ENCODE assay signal across 14 cellular contexts in the genomic region with DNA sequence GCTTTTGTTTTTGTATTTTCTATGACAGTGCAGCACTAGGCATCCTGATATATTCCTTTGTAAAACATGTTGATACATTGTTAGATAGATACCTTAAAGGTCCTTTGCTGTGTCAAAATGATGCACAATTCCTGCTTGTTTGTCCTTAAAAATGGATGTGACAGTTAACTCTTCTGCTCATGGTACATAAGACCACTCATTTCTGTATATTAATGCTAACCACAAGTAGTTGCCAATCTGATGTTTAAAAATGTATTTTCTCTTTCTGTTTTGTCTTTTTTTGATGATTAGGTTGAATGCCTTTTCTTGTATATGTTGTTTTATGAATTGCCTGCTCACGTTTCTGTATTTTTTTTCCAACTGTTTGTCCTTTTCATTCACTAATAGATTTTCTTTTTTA. TPM values are rescaled to one million over a fixed set of nuclear protein-coding genes. Genes with fewer than 3 reads are reported as not detected.
A peak's percentile ranks its signal among the peaks of the same experiment; 100 is the strongest.
DNase-seq lines count a peak whose midpoint lies in the region; ATAC-seq, FAIRE-seq and TF ChIP-seq lines count a peak whose summit lies in the region.
"Had no signal": no experiment of that assay in that cellular context is flagged by ENCODE, and none has a peak within 500 bp of the region (broad histone marks: within the 10 kb centered on the region; RNA-seq: fewer than 3 reads in every experiment).

No MANE protein-coding gene starts in this region.

- CTCF ChIA-PET in T-cell (lab: Charles Lee), result no interaction called here

- peak overlapping the region; percentile 51 for H3K4me3 ChIP-seq in GM12865 (ENCODE audit: low read depth, low read length)
- H3K4me3 ChIP-seq: cardiac muscle cell had no signal

- ATAC-seq in T-cell (replicated peaks in 1 of 4), result no peak
- ATAC-seq in effector memory CD8-positive, alpha-beta T cell (replicated peaks), result no peak
- no peak for ATAC-seq in HG03460 (IDR thresholded peaks at IDR 0.05; ENCODE audit: unreplicated experiment)

- peak overlapping the region; percentile 59 to 72 (median 68) for H3K4me3 Mint-ChIP-seq in T-cell
- peak overlapping the region; percentile 79 to 92 for H3K4me3 Mint-ChIP-seq in effector memory CD8-positive, alpha-beta T cell

- no peaks in the 10 kb centered on the region for H3K9me3 Mint-ChIP-seq in T-cell
- no peaks in the 10 kb centered on the region for H3K9me3 Mint-ChIP-seq in effector memory CD8-positive, alpha-beta T cell

- peak overlapping the region; percentile 82 to 90 for H3K27ac Mint-ChIP-seq in T-cell
- H3K27ac Mint-ChIP-seq in effector memory CD8-positive, alpha-beta T cell, result peak overlapping the region; percentile 92 to 95

- DNase-seq in GM12865 (ENCODE audit: low read depth), result peak; percentile 53
- DNase-seq in T-cell, result no peak
- DNase-seq in effector memory CD8-positive, alpha-beta T cell, result no peak
- DNase-seq in SHP77 treated with DMSO at 0.1 percent for 48 hours (lab: John Stamatoyannopoulos, UW), result no peak
- no peak for DNase-seq in NCI-H1092 treated with DMSO at 0.1 percent for 48 hours (lab: John Stamatoyannopoulos, UW)
- DNase-seq in COR-L47 (lab: John Stamatoyannopoulos, UW), result no peak
- DNase-seq: activated effector memory CD4-positive, alpha-beta T cell treated with anti-CD3 and anti-CD28 coated beads, Interleukin-2, amount 50 U/mL, for 16 hours; DMS79; NCI-H1694 treated with DMSO at 0.1 percent for 48 hours; NCI-H510A treated with DMSO at 0.1 percent for 48 hours had no signal

- H3K36me3 Mint-ChIP-seq in T-cell, result peaks cover 28% of the 10 kb centered on the region
- peaks cover 41% of the 10 kb centered on the region for H3K36me3 Mint-ChIP-seq in effector memory CD8-positive, alpha-beta T cell (ENCODE audit: insufficient read depth)

- peaks cover 90 to 93% (median 91%) of the 10 kb centered on the region in 3 donors for H3K4me1 Mint-ChIP-seq in T-cell
- peaks cover 44 to 84% of the 10 kb centered on the region in 2 donors for H3K4me1 Mint-ChIP-seq in effector memory CD8-positive, alpha-beta T cell (ENCODE audit: low read depth in 2 of 2)

- no peak for TF ChIP-seq CTCF in GM12865 (IDR thresholded peaks at IDR 0.05; ENCODE audit: insufficient read depth, low read depth, low read length, missing control alignments)

- POLR2A ChIA-PET in T-cell (lab: Charles Lee), result interaction anchor here in 1 of 2 donors (0.6 kb wide), 1 partner anchor 14 kb away, joined by 3 read pairs; no protein-coding TSS in a partner anchor

- no peaks in the 10 kb centered on the region for H3K27me3 Mint-ChIP-seq in T-cell
- no peaks in the 10 kb centered on the region for H3K27me3 Mint-ChIP-seq in effector memory CD8-positive, alpha-beta T cell

- FAIRE-seq in A204.1 (lab: Jason Lieb, UNC), result peak; percentile 19
- FAIRE-seq: frontal cortex had no signal

RNA-seq across cellular contexts. Expression of gene ATF7IP, which starts 35.1 kb away (rescaled TPM):
- total RNA-seq in T-cell, result 100 to 1,000 TPM; 112 to 165 (median 147) TPM
